In genomic region chr17:75731716-75732498, GRCh38 we compare ENCODE assay signal across 26 cellular contexts. TPM values are rescaled to one million over a fixed set of nuclear protein-coding genes. Genes with fewer than 3 reads are reported as not detected.
DNase-seq lines count a peak whose midpoint lies in the region; ATAC-seq, FAIRE-seq and TF ChIP-seq lines count a peak whose summit lies in the region.
"Had no signal": no experiment of that assay in that cellular context is flagged by ENCODE, and none has a peak within 500 bp of the region (broad histone marks: within the 10 kb centered on the region; RNA-seq: fewer than 3 reads in every experiment).

No MANE protein-coding gene starts in this region.

- H3K27me3 Mint-ChIP-seq in central memory CD8-positive, alpha-beta T cell: no peaks in the 10 kb centered on the region
- H3K27me3 Mint-ChIP-seq: CD8-positive, alpha-beta memory T cell had no signal

- H4K20me1 ChIP-seq in HepG2 (ENCODE audit: insufficient read depth, low read length): no peaks in the 10 kb centered on the region

- H3K4me1 ChIP-seq in HepG2 (ENCODE audit: insufficient read depth, low read length) (peaks cover 26% of the 10 kb centered on the region), right lobe of liver (peaks cover 0 to 8% (median 0%) of the 10 kb centered on the region in 4 donors), mucosa of rectum (ENCODE audit: control insufficient read depth in 2 of 2, insufficient read depth in 2 of 2, low read length in 2 of 2) (peaks cover 8 to 15% of the 10 kb centered on the region in 2 donors), ovary (ENCODE audit: insufficient read depth) (no peaks in the 10 kb centered on the region)

- TF ChIP-seq POLR2A in HepG2 (IDR thresholded peaks at IDR 0.05; ENCODE audit: insufficient read depth in 1 of 2, low read depth in 2 of 2, low read length in 2 of 2): no peak
- no peak for TF ChIP-seq POLR2A in right lobe of liver (IDR thresholded peaks at IDR 0.05)
- TF ChIP-seq POLR2A in ovary (IDR thresholded peaks at IDR 0.05): no peak

- no peak for FAIRE-seq in HepG2 (lab: Jason Lieb, UNC)
- FAIRE-seq: G401.6, GM18507, HTR-8/SVneo, RCC 7860 had no signal

- BruUV-seq in HepG2 (replicated peaks; lab: Mats Ljungman, UMichigan): no TSS peak

- H3K79me2 ChIP-seq in HepG2 (ENCODE audit: insufficient read depth, low read length): no peaks in the 10 kb centered on the region

- in situ Hi-C loops in HepG2 (cut with HindIII; ENCODE audit: extremely low pct_ligation_motif_present, low pct_unique_long_range_greater_than_20kb): no loop called here

- no peaks in the 10 kb centered on the region for H3K36me3 Mint-ChIP-seq in central memory CD8-positive, alpha-beta T cell (ENCODE audit: insufficient read depth)
- H3K36me3 Mint-ChIP-seq: CD8-positive, alpha-beta memory T cell had no signal

- H3K9ac ChIP-seq in HepG2 (ENCODE audit: insufficient read depth, low read depth, low read length) (no peak overlapping the region), mucosa of rectum (ENCODE audit: low read depth in 1 of 2, low read length in 2 of 2) (peak overlapping the region; percentile 14 to 54)
- H3K9ac ChIP-seq: GM23248 had no signal

- CTCF ChIA-PET in HepG2 (lab: Yijun Ruan, JAX; ENCODE audit: low intra/inter-chr PET ratio, low total read pairs): no interaction called here

- DNase-seq in HepG2 (ENCODE audit: low spot score) (no peak), right lobe of liver (no peak), ovary (no peak), pons (ENCODE audit: low spot score) (no peak)
- no peak for DNase-seq in central memory CD8-positive, alpha-beta T cell (ENCODE audit: low spot score in 2 of 2)
- no peak for DNase-seq in activated CD4-positive, alpha-beta T cell treated with anti-CD3 and anti-CD28 coated beads, Interleukin-2, amount 50 U/mL, for 48 hours
- DNase-seq: AML-193; C1 segment of cervical spinal cord; CD8-positive, alpha-beta memory T cell; GM23248; HCEC 1CT; IMR-90; MV-4-11; NCI-H1105 treated with DMSO at 0.1 percent for 48 hours; NCI-H2081 treated with DMSO at 0.1 percent for 48 hours; NCI-H2171 treated with DMSO at 0.1 percent for 48 hours; NCI-H524 treated with DMSO at 0.1 percent for 48 hours; NCI-H82; SHP77 had no signal

- H3K27ac ChIP-seq in HepG2 (ENCODE audit: extremely low read length, insufficient read depth, low read length) (no peak overlapping the region), right lobe of liver (no peak overlapping the region), mucosa of rectum (ENCODE audit: low read depth in 2 of 2, low read length in 2 of 2) (peak overlapping the region; percentile 52 to 81), ovary (no peak overlapping the region)
- H3K27ac ChIP-seq: GM23248, SK-N-MC had no signal

- no peak overlapping the region for H3K4me3 ChIP-seq in HepG2 (replicated peaks in 1 of 3; ENCODE audit: insufficient read depth in 1 of 3, low read depth in 2 of 3, low read length in 3 of 3)
- no peak overlapping the region for H3K4me3 ChIP-seq in right lobe of liver
- no peak overlapping the region for H3K4me3 ChIP-seq in mucosa of rectum (ENCODE audit: low read length in 2 of 2)
- no peak overlapping the region for H3K4me3 ChIP-seq in ovary
- H3K4me3 ChIP-seq: GM23248, SK-N-MC had no signal

- H2AFZ ChIP-seq in HepG2 (ENCODE audit: low read length): no peak overlapping the region
- H2AFZ ChIP-seq: GM23248 had no signal

- peak overlapping the region; percentile 55 for H3K27ac Mint-ChIP-seq in central memory CD8-positive, alpha-beta T cell (ENCODE audit: low read depth)

- no peaks in the 10 kb centered on the region for H3K9me3 Mint-ChIP-seq in central memory CD8-positive, alpha-beta T cell
- H3K9me3 Mint-ChIP-seq: CD8-positive, alpha-beta memory T cell had no signal

- H3K4me3 Mint-ChIP-seq in central memory CD8-positive, alpha-beta T cell: no peak overlapping the region
- H3K4me3 Mint-ChIP-seq: CD8-positive, alpha-beta memory T cell had no signal

- no peak for TF ChIP-seq RAD21 in HepG2 (CRISPR knock-in tag; IDR thresholded peaks at IDR 0.05)

- H3K9me3 ChIP-seq in HepG2 (ENCODE audit: low read length) (no peaks in the 10 kb centered on the region), right lobe of liver (no peaks in the 10 kb centered on the region), mucosa of rectum (ENCODE audit: control insufficient read depth in 2 of 2, low read length in 2 of 2) (no peaks in the 10 kb centered on the region), ovary (no peaks in the 10 kb centered on the region)

- WGBS in HepG2 (ENCODE audit: low lambda C conversion rate): 64% methylated on average over 24 of the region's 31 CpGs
- 88% methylated on average over 18 of the region's 31 CpGs for WGBS in right lobe of liver (ENCODE audit: insufficient coverage, low coverage, low lambda C conversion rate, missing lambda C conversion rate)
- 86 to 91% (median 87%) methylated on average over 31 of the region's 31 CpGs for WGBS in ovary, 3 donors

- no peak for ATAC-seq in HepG2
- no peak for ATAC-seq in right lobe of liver
- no peak for ATAC-seq in central memory CD8-positive, alpha-beta T cell (replicated peaks; ENCODE audit: extremely low read depth, poor library complexity, severe bottlenecking)
- ATAC-seq in GM21423 (IDR thresholded peaks at IDR 0.05; ENCODE audit: unreplicated experiment): no peak

- TF ChIP-seq CTCF in HepG2 (CRISPR knock-in tag; IDR thresholded peaks at IDR 0.05): no peak
- TF ChIP-seq CTCF in right lobe of liver (IDR thresholded peaks at IDR 0.05): no peak
- TF ChIP-seq CTCF in ovary (IDR thresholded peaks at IDR 0.05): no peak

- H3K27me3 ChIP-seq in HepG2 (ENCODE audit: control insufficient read depth in 1 of 2, insufficient read depth in 2 of 2, low read length in 2 of 2) (peaks cover 0 to 1% of the 10 kb centered on the region in 2 experiments; a peak in 1 of 5 replicates), right lobe of liver (no peaks in the 10 kb centered on the region), mucosa of rectum (ENCODE audit: control insufficient read depth in 2 of 2, insufficient read depth in 2 of 2, low read length in 2 of 2) (no peaks in the 10 kb centered on the region), ovary (no peaks in the 10 kb centered on the region)

- H3K36me3 ChIP-seq in HepG2 (replicated peaks in 1 of 2; ENCODE audit: control insufficient read depth in 1 of 2, insufficient read depth in 2 of 2, low read length in 2 of 2): no peaks in the 10 kb centered on the region
- no peaks in the 10 kb centered on the region for H3K36me3 ChIP-seq in right lobe of liver
- H3K36me3 ChIP-seq in mucosa of rectum (ENCODE audit: control insufficient read depth in 2 of 2, insufficient read depth in 2 of 2, low read length in 2 of 2): peaks cover 52 to 72% of the 10 kb centered on the region in 2 donors
- no peaks in the 10 kb centered on the region for H3K36me3 ChIP-seq in ovary

- peaks cover 8% of the 10 kb centered on the region for H3K4me1 Mint-ChIP-seq in central memory CD8-positive, alpha-beta T cell

- POLR2A ChIA-PET in HepG2 (lab: Yijun Ruan, JAX): no interaction called here

- no peak for TF ChIP-seq EP300 in HepG2 (IDR thresholded peaks at IDR 0.05; ENCODE audit: low read depth in 2 of 2, low read length in 2 of 2)
- TF ChIP-seq EP300 in HepG2 (CRISPR knock-in tag; IDR thresholded peaks at IDR 0.05; ENCODE audit: borderline replicate concordance): no peak
- TF ChIP-seq EP300 in ovary (IDR thresholded peaks at IDR 0.05): no peak

- H3K4me2 ChIP-seq in HepG2 (ENCODE audit: low read depth, low read length): no peak overlapping the region

- intact Hi-C loops in HepG2 (cut with micrococcal nuclease; ENCODE audit: unreplicated experiment) (no loop called here), right lobe of liver (cut with DNase I) (no loop called here), ovary (cut with DNase I) (loop anchor here in 1 of 4 donors (10.0 kb wide), 1 partner anchor 307 kb away; no protein-coding TSS in a partner anchor)

RNA-seq across cellular contexts. Expression of gene ITGB4, which starts 10.6 kb away (rescaled TPM):
- total RNA-seq in HepG2 (2016; rRNA removed; fragmentation: Illumina TruSeq; extraction: Trizol) (4.0 and 6.9 TPM in 2 replicates), right lobe of liver (1 to 10 TPM in 5 of 6 experiments, under 1 TPM in 1; 0.92 to 4.1 (median 2.0) TPM), ovary (10 to 100 TPM in 5 of 7 donors, 1 to 10 TPM in 2; 6.3 to 55.6 (median 22.5) TPM)
- 9.2 and 10.4 TPM in 2 replicates for total RNA-seq in HepG2 (2016; cell fraction: cytosol; rRNA removed; fragmentation: Illumina TruSeq; extraction: Trizol; ENCODE audit: low read depth)
- total RNA-seq in HepG2 (2016; cell fraction: insoluble cytoplasmic fraction; rRNA removed; fragmentation: Illumina TruSeq; extraction: Trizol): 3.9 and 6.3 TPM in 2 replicates
- 10.1 and 14.6 TPM in 2 replicates for total RNA-seq in HepG2 (2016; cell fraction: membrane; rRNA removed; fragmentation: Illumina TruSeq; extraction: Trizol)
- total RNA-seq in HepG2 (2016; cell fraction: nucleus; rRNA removed; fragmentation: Illumina TruSeq; extraction: Trizol): 3.7 and 3.9 TPM in 2 replicates
- polyA plus RNA-seq in HepG2 (2011; rRNA removed) (14.5 and 14.7 TPM in 2 replicates), ovary (1 to 10 TPM; 3.3 to 6.0 TPM)
- 5.1 and 8.2 TPM in 2 replicates for polyA plus RNA-seq in HepG2 (2011; cell fraction: cytosol; rRNA removed)
- polyA plus RNA-seq in HepG2 (2011; cell fraction: nucleus; rRNA removed): 28.7 and 39.5 TPM in 2 replicates
- polyA plus RNA-seq in HepG2 (2012): 13.2 and 14.2 TPM in 2 replicates
- 36.1 and 40.9 TPM in 2 replicates for polyA plus RNA-seq in HepG2 (2016; cell fraction: cytosol; fragmentation: Illumina TruSeq; extraction: Trizol; ENCODE audit: low read depth)
- polyA plus RNA-seq in HepG2 (2016; cell fraction: insoluble cytoplasmic fraction; fragmentation: Illumina TruSeq; extraction: Trizol; ENCODE audit: low read depth): 10.5 and 16.8 TPM in 2 replicates
- polyA plus RNA-seq in HepG2 (2016; cell fraction: membrane; fragmentation: Illumina TruSeq; extraction: Trizol; ENCODE audit: low read depth): 41.4 and 43.0 TPM in 2 replicates
- 20.5 and 28.1 TPM in 2 replicates for polyA plus RNA-seq in HepG2 (2016; cell fraction: nucleus; fragmentation: Illumina TruSeq; extraction: Trizol; ENCODE audit: insufficient read depth, low read depth)
- polyA minus RNA-seq in HepG2 (2011; rRNA and poly(A)+ RNA removed; ENCODE audit: low replicate concordance): 25.3 and 28.4 TPM in 2 replicates
- polyA minus RNA-seq in HepG2 (2011; cell fraction: cytosol; rRNA and poly(A)+ RNA removed): 8.4 and 12.7 TPM in 2 replicates
- 3.2 and 6.3 TPM in 2 replicates for polyA minus RNA-seq in HepG2 (2011; cell fraction: nucleus; rRNA and poly(A)+ RNA removed)

RNA-seq across cellular contexts. Expression of gene GALK1, which starts 33.1 kb away (rescaled TPM):
- total RNA-seq in HepG2 (2016; rRNA removed; fragmentation: Illumina TruSeq; extraction: Trizol): 93.6 and 95.6 TPM in 2 replicates
- 31.6 and 39.5 TPM in 2 replicates for total RNA-seq in HepG2 (2016; cell fraction: cytosol; rRNA removed; fragmentation: Illumina TruSeq; extraction: Trizol; ENCODE audit: low read depth)
- total RNA-seq in HepG2 (2016; cell fraction: insoluble cytoplasmic fraction; rRNA removed; fragmentation: Illumina TruSeq; extraction: Trizol): 94.0 and 98.0 TPM in 2 replicates
- total RNA-seq in HepG2 (2016; cell fraction: membrane; rRNA removed; fragmentation: Illumina TruSeq; extraction: Trizol): 35.0 and 44.2 TPM in 2 replicates
- 44.3 and 48.9 TPM in 2 replicates for total RNA-seq in HepG2 (2016; cell fraction: nucleus; rRNA removed; fragmentation: Illumina TruSeq; extraction: Trizol)
- 59.9 and 93.0 TPM in 2 replicates for polyA plus RNA-seq in HepG2 (2011; rRNA removed)
- polyA plus RNA-seq in HepG2 (2011; cell fraction: cytosol; rRNA removed): 65.7 and 112 TPM in 2 replicates
- 162 and 164 TPM in 2 replicates for polyA plus RNA-seq in HepG2 (2011; cell fraction: nucleus; rRNA removed)
- polyA plus RNA-seq in HepG2 (2012): 57.4 and 59.7 TPM in 2 replicates
- polyA plus RNA-seq in HepG2 (2016; cell fraction: cytosol; fragmentation: Illumina TruSeq; extraction: Trizol; ENCODE audit: low read depth): 29.0 and 30.8 TPM in 2 replicates
- polyA plus RNA-seq in HepG2 (2016; cell fraction: insoluble cytoplasmic fraction; fragmentation: Illumina TruSeq; extraction: Trizol; ENCODE audit: low read depth): 86.3 and 86.5 TPM in 2 replicates
- polyA plus RNA-seq in HepG2 (2016; cell fraction: membrane; fragmentation: Illumina TruSeq; extraction: Trizol; ENCODE audit: low read depth): 25.3 and 27.1 TPM in 2 replicates
- 72.3 and 78.9 TPM in 2 replicates for polyA plus RNA-seq in HepG2 (2016; cell fraction: nucleus; fragmentation: Illumina TruSeq; extraction: Trizol; ENCODE audit: insufficient read depth, low read depth)
- 28.9 and 121 TPM in 2 replicates for polyA minus RNA-seq in HepG2 (2011; rRNA and poly(A)+ RNA removed; ENCODE audit: low replicate concordance)
- polyA minus RNA-seq in HepG2 (2011; cell fraction: cytosol; rRNA and poly(A)+ RNA removed): 45.9 and 49.6 TPM in 2 replicates
- 26.3 and 28.6 TPM in 2 replicates for polyA minus RNA-seq in HepG2 (2011; cell fraction: nucleus; rRNA and poly(A)+ RNA removed)
- total RNA-seq in right lobe of liver: 10 to 100 TPM; 38.6 to 87.4 (median 76.9) TPM
- 10 to 100 TPM; 17.5 to 35.1 (median 27.6) TPM for total RNA-seq in ovary
- polyA plus RNA-seq in ovary: 10 to 100 TPM in 1 of 2 donors, under 1 TPM in 1; 0.33 to 22.6 TPM

RNA-seq across cellular contexts. Expression of gene UNK, which starts 52.7 kb away (rescaled TPM):
- total RNA-seq in HepG2 (2016; rRNA removed; fragmentation: Illumina TruSeq; extraction: Trizol) (28.6 and 33.0 TPM in 2 replicates), right lobe of liver (10 to 100 TPM in 4 of 6 experiments, 1 to 10 TPM in 2; 5.8 to 29.2 (median 11.1) TPM), ovary (10 to 100 TPM; 27.5 to 58.1 (median 40.8) TPM)
- total RNA-seq in HepG2 (2016; cell fraction: cytosol; rRNA removed; fragmentation: Illumina TruSeq; extraction: Trizol; ENCODE audit: low read depth): 37.2 and 44.0 TPM in 2 replicates
- 21.2 and 33.0 TPM in 2 replicates for total RNA-seq in HepG2 (2016; cell fraction: insoluble cytoplasmic fraction; rRNA removed; fragmentation: Illumina TruSeq; extraction: Trizol)
- total RNA-seq in HepG2 (2016; cell fraction: membrane; rRNA removed; fragmentation: Illumina TruSeq; extraction: Trizol): 58.6 and 59.5 TPM in 2 replicates
- total RNA-seq in HepG2 (2016; cell fraction: nucleus; rRNA removed; fragmentation: Illumina TruSeq; extraction: Trizol): 38.6 and 43.6 TPM in 2 replicates
- polyA plus RNA-seq in HepG2 (2011; rRNA removed) (30.7 and 31.6 TPM in 2 replicates), ovary (10 to 100 TPM; 12.7 to 34.9 TPM)
- polyA plus RNA-seq in HepG2 (2011; cell fraction: cytosol; rRNA removed): 18.7 and 21.7 TPM in 2 replicates
- 50.0 and 56.4 TPM in 2 replicates for polyA plus RNA-seq in HepG2 (2011; cell fraction: nucleus; rRNA removed)
- 20.8 and 23.9 TPM in 2 replicates for polyA plus RNA-seq in HepG2 (2012)
- 55.3 and 62.7 TPM in 2 replicates for polyA plus RNA-seq in HepG2 (2016; cell fraction: cytosol; fragmentation: Illumina TruSeq; extraction: Trizol; ENCODE audit: low read depth)
- 28.7 and 35.1 TPM in 2 replicates for polyA plus RNA-seq in HepG2 (2016; cell fraction: insoluble cytoplasmic fraction; fragmentation: Illumina TruSeq; extraction: Trizol; ENCODE audit: low read depth)
- 64.7 and 69.9 TPM in 2 replicates for polyA plus RNA-seq in HepG2 (2016; cell fraction: membrane; fragmentation: Illumina TruSeq; extraction: Trizol; ENCODE audit: low read depth)
- 52.8 and 60.0 TPM in 2 replicates for polyA plus RNA-seq in HepG2 (2016; cell fraction: nucleus; fragmentation: Illumina TruSeq; extraction: Trizol; ENCODE audit: insufficient read depth, low read depth)
- polyA minus RNA-seq in HepG2 (2011; rRNA and poly(A)+ RNA removed; ENCODE audit: low replicate concordance): 24.3 and 28.1 TPM in 2 replicates
- polyA minus RNA-seq in HepG2 (2011; cell fraction: cytosol; rRNA and poly(A)+ RNA removed): 10.4 and 14.9 TPM in 2 replicates
- polyA minus RNA-seq in HepG2 (2011; cell fraction: nucleus; rRNA and poly(A)+ RNA removed): 78.9 and 91.3 TPM in 2 replicates

Comparison
In these comparisons a context has a peak if more than half of its experiments do, and no peak if none do; other contexts are left out.
1. H3K27ac ChIP-seq: peak in mucosa of rectum (2 of 2); none in HepG2 (single experiment), right lobe of liver (0 of 3) and ovary (0 of 2).